ENCODE assay signal across 2 cellular contexts in genomic region chr20:63417213-63418120, GRCh38.
TF ChIP-seq lines count a peak whose summit lies in the region.

No MANE protein-coding gene starts in this region.

TF ChIP-seq in HepG2, 621 proteins besides CTCF, POLR2A, EP300 and RAD21 (continued from another document):
- TF ChIP-seq, protein P1, sequence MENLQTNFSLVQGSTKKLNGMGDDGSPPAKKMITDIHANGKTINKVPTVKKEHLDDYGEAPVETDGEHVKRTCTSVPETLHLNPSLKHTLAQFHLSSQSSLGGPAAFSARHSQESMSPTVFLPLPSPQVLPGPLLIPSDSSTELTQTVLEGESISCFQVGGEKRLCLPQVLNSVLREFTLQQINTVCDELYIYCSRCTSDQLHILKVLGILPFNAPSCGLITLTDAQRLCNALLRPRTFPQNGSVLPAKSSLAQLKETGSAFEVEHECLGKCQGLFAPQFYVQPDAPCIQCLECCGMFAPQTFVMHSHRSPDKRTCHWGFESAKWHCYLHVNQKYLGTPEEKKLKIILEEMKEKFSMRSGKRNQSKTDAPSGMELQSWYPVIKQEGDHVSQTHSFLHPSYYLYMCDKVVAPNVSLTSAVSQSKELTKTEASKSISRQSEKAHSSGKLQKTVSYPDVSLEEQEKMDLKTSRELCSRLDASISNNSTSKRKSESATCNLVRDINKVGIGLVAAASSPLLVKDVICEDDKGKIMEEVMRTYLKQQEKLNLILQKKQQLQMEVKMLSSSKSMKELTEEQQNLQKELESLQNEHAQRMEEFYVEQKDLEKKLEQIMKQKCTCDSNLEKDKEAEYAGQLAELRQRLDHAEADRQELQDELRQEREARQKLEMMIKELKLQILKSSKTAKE (CRISPR knock-in tag; IDR thresholded peaks at IDR 0.05; ENCODE audit: borderline replicate concordance) = no peak
- no peak for TF ChIP-seq TAF15 (IDR thresholded peaks at IDR 0.05; ENCODE audit: low read depth, low read length, poor library complexity, severe bottlenecking)
- TF ChIP-seq SMAD1 (CRISPR knock-in tag; IDR thresholded peaks at IDR 0.05; ENCODE audit: borderline replicate concordance, low read depth) = no peak
- 0 out of 2 replicates have a peak, but pooled peaks have one; percentile 35 for TF ChIP-seq DNMT1 (CRISPR knock-in tag; IDR thresholded peaks at IDR 0.05)
- no peak for TF ChIP-seq SYNCRIP (IDR thresholded peaks at IDR 0.05; ENCODE audit: insufficient read depth, low read depth, low read length)
- TF ChIP-seq RELA (CRISPR knock-in tag; IDR thresholded peaks at IDR 0.05) = no peak
- no peak for TF ChIP-seq NRL (CRISPR knock-in tag; IDR thresholded peaks at IDR 0.05; ENCODE audit: borderline replicate concordance)
- TF ChIP-seq, protein P2, sequence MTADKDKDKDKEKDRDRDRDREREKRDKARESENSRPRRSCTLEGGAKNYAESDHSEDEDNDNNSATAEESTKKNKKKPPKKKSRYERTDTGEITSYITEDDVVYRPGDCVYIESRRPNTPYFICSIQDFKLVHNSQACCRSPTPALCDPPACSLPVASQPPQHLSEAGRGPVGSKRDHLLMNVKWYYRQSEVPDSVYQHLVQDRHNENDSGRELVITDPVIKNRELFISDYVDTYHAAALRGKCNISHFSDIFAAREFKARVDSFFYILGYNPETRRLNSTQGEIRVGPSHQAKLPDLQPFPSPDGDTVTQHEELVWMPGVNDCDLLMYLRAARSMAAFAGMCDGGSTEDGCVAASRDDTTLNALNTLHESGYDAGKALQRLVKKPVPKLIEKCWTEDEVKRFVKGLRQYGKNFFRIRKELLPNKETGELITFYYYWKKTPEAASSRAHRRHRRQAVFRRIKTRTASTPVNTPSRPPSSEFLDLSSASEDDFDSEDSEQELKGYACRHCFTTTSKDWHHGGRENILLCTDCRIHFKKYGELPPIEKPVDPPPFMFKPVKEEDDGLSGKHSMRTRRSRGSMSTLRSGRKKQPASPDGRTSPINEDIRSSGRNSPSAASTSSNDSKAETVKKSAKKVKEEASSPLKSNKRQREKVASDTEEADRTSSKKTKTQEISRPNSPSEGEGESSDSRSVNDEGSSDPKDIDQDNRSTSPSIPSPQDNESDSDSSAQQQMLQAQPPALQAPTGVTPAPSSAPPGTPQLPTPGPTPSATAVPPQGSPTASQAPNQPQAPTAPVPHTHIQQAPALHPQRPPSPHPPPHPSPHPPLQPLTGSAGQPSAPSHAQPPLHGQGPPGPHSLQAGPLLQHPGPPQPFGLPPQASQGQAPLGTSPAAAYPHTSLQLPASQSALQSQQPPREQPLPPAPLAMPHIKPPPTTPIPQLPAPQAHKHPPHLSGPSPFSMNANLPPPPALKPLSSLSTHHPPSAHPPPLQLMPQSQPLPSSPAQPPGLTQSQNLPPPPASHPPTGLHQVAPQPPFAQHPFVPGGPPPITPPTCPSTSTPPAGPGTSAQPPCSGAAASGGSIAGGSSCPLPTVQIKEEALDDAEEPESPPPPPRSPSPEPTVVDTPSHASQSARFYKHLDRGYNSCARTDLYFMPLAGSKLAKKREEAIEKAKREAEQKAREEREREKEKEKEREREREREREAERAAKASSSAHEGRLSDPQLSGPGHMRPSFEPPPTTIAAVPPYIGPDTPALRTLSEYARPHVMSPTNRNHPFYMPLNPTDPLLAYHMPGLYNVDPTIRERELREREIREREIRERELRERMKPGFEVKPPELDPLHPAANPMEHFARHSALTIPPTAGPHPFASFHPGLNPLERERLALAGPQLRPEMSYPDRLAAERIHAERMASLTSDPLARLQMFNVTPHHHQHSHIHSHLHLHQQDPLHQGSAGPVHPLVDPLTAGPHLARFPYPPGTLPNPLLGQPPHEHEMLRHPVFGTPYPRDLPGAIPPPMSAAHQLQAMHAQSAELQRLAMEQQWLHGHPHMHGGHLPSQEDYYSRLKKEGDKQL (CRISPR knock-in tag; IDR thresholded peaks at IDR 0.05; ENCODE audit: low read depth) = no peak
- no peak for TF ChIP-seq TFDP1 (CRISPR knock-in tag; IDR thresholded peaks at IDR 0.05; ENCODE audit: borderline replicate concordance)
- TF ChIP-seq ZBTB21 (CRISPR knock-in tag; IDR thresholded peaks at IDR 0.05) = no peak
- TF ChIP-seq MTF2 (CRISPR knock-in tag; IDR thresholded peaks at IDR 0.05; ENCODE audit: borderline replicate concordance) = peak; percentile 57; the same call in 1 of the 2 replicates
- no peak for TF ChIP-seq CHD4 (IDR thresholded peaks at IDR 0.05; ENCODE audit: borderline replicate concordance, low read length)
- TF ChIP-seq, protein P3, sequence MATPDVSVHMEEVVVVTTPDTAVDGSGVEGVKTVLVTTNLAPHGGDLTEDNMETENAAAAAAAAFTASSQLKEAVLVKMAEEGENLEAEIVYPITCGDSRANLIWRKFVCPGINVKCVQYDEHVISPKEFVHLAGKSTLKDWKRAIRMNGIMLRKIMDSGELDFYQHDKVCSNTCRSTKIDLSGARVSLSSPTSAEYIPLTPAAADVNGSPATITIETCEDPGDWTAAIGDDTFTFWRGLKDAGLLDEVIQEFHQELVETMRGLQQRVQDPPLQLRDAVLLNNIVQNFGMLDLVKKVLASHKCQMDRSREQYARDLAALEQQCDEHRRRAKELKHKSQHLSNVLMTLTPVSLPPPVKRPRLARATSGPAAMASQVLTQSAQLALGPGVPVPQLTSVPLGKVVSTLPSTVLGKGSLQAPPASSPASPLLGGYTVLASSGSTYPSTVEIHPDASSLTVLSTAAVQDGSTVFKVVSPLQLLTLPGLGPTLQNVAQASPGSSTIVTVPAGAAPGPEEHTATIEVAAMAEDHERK (CRISPR knock-in tag; IDR thresholded peaks at IDR 0.05; ENCODE audit: low read depth) = no peak
- peak; percentile 75; the same call in 1 of the 2 replicates for TF ChIP-seq EZH2 (conservative IDR thresholded peaks at IDR 0.05; ENCODE audit: low read depth, low read length)

TF ChIP-seq in WTC11, 78 proteins besides CTCF, POLR2A, EP300 and RAD21 (continued from another document):
- TF ChIP-seq, protein P4, sequence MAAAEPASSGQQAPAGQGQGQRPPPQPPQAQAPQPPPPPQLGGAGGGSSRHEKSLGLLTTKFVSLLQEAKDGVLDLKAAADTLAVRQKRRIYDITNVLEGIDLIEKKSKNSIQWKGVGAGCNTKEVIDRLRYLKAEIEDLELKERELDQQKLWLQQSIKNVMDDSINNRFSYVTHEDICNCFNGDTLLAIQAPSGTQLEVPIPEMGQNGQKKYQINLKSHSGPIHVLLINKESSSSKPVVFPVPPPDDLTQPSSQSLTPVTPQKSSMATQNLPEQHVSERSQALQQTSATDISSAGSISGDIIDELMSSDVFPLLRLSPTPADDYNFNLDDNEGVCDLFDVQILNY (CRISPR knock-in tag; IDR thresholded peaks at IDR 0.05) = no peak
- TF ChIP-seq SOX15 (CRISPR knock-in tag; IDR thresholded peaks at IDR 0.05) (no peak), CDX4 (CRISPR knock-in tag; IDR thresholded peaks at IDR 0.05; ENCODE audit: borderline replicate concordance) (no peak), OVOL2 (CRISPR knock-in tag; IDR thresholded peaks at IDR 0.05; ENCODE audit: borderline replicate concordance) (no peak), GRHL2 (CRISPR knock-in tag; IDR thresholded peaks at IDR 0.05; ENCODE audit: insufficient replicate concordance, severe bottlenecking) (no peak), ETV6 (CRISPR knock-in tag; IDR thresholded peaks at IDR 0.05) (no peak), ESRRA (CRISPR knock-in tag; IDR thresholded peaks at IDR 0.05; ENCODE audit: borderline replicate concordance) (no peak), RORB (CRISPR knock-in tag; IDR thresholded peaks at IDR 0.05) (no peak)
- TF ChIP-seq, protein P5, sequence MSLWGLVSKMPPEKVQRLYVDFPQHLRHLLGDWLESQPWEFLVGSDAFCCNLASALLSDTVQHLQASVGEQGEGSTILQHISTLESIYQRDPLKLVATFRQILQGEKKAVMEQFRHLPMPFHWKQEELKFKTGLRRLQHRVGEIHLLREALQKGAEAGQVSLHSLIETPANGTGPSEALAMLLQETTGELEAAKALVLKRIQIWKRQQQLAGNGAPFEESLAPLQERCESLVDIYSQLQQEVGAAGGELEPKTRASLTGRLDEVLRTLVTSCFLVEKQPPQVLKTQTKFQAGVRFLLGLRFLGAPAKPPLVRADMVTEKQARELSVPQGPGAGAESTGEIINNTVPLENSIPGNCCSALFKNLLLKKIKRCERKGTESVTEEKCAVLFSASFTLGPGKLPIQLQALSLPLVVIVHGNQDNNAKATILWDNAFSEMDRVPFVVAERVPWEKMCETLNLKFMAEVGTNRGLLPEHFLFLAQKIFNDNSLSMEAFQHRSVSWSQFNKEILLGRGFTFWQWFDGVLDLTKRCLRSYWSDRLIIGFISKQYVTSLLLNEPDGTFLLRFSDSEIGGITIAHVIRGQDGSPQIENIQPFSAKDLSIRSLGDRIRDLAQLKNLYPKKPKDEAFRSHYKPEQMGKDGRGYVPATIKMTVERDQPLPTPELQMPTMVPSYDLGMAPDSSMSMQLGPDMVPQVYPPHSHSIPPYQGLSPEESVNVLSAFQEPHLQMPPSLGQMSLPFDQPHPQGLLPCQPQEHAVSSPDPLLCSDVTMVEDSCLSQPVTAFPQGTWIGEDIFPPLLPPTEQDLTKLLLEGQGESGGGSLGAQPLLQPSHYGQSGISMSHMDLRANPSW (CRISPR knock-in tag; conservative IDR thresholded peaks at IDR 0.05; ENCODE audit: low read depth) = no peak
- TF ChIP-seq, protein P6, sequence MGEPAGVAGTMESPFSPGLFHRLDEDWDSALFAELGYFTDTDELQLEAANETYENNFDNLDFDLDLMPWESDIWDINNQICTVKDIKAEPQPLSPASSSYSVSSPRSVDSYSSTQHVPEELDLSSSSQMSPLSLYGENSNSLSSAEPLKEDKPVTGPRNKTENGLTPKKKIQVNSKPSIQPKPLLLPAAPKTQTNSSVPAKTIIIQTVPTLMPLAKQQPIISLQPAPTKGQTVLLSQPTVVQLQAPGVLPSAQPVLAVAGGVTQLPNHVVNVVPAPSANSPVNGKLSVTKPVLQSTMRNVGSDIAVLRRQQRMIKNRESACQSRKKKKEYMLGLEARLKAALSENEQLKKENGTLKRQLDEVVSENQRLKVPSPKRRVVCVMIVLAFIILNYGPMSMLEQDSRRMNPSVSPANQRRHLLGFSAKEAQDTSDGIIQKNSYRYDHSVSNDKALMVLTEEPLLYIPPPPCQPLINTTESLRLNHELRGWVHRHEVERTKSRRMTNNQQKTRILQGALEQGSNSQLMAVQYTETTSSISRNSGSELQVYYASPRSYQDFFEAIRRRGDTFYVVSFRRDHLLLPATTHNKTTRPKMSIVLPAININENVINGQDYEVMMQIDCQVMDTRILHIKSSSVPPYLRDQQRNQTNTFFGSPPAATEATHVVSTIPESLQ (CRISPR knock-in tag; IDR thresholded peaks at IDR 0.05) = no peak
- TF ChIP-seq, protein P7, sequence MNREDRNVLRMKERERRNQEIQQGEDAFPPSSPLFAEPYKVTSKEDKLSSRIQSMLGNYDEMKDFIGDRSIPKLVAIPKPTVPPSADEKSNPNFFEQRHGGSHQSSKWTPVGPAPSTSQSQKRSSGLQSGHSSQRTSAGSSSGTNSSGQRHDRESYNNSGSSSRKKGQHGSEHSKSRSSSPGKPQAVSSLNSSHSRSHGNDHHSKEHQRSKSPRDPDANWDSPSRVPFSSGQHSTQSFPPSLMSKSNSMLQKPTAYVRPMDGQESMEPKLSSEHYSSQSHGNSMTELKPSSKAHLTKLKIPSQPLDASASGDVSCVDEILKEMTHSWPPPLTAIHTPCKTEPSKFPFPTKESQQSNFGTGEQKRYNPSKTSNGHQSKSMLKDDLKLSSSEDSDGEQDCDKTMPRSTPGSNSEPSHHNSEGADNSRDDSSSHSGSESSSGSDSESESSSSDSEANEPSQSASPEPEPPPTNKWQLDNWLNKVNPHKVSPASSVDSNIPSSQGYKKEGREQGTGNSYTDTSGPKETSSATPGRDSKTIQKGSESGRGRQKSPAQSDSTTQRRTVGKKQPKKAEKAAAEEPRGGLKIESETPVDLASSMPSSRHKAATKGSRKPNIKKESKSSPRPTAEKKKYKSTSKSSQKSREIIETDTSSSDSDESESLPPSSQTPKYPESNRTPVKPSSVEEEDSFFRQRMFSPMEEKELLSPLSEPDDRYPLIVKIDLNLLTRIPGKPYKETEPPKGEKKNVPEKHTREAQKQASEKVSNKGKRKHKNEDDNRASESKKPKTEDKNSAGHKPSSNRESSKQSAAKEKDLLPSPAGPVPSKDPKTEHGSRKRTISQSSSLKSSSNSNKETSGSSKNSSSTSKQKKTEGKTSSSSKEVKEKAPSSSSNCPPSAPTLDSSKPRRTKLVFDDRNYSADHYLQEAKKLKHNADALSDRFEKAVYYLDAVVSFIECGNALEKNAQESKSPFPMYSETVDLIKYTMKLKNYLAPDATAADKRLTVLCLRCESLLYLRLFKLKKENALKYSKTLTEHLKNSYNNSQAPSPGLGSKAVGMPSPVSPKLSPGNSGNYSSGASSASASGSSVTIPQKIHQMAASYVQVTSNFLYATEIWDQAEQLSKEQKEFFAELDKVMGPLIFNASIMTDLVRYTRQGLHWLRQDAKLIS (CRISPR knock-in tag; IDR thresholded peaks at IDR 0.05; ENCODE audit: borderline replicate concordance) = no peak
